Comparison of ENCODE assay signal across 1 cellular context in the genomic region with DNA sequence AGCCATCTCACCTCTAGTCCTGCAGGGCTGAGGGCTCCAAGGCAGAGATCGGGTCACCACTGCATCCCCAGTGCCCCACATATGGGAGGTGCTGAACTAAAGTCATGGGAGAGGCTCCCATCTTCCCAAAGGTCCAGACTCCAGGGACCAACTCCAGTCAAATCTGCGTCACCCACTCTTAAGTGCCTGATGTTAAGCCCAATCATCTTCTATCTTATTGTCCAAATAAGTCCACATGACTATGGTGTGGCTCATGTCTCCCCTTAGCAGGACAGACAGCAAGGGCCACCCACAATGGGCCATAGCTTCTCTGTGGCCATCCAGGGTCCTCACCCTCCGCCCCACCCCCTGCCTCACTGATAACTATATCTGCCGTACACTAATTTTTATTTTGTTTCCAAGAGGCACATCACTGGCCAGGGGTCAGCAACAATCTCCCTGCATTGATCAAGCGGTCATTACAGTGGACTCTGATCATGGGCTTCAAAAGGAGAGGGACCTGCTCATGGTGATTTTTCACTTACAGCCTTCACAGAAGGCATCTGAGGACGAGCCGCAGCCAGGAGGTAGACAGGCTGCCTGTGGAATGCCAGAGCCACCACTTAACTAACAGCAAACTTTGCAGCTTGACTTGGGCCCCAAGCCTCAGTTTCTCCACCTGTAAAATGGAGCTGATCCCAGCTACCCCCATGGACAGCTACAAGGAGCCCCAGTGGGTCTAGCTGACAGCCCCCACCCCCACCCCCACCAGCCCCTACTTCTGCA.
TF ChIP-seq lines count a peak whose summit lies in the region.

No MANE protein-coding gene starts in this region.

TF ChIP-seq in HepG2, 621 proteins besides CTCF, POLR2A, EP300 and RAD21 (continued from another document):
- TF ChIP-seq SOX6 (IDR thresholded peaks at IDR 0.05) (no peak), SOX6 (CRISPR knock-in tag; IDR thresholded peaks at IDR 0.05) (no peak), ADNP (CRISPR knock-in tag; IDR thresholded peaks at IDR 0.05) (0 out of 2 replicates have a peak, but pooled peaks have one; percentile 12), KAT8 (CRISPR knock-in tag; IDR thresholded peaks at IDR 0.05) (no peak), HOXA9 (CRISPR knock-in tag; IDR thresholded peaks at IDR 0.05; ENCODE audit: borderline replicate concordance) (no peak), ZNF296 (CRISPR knock-in tag; conservative IDR thresholded peaks at IDR 0.05) (no peak), HOXA5 (CRISPR knock-in tag; IDR thresholded peaks at IDR 0.05) (no peak), MED1 (CRISPR knock-in tag; IDR thresholded peaks at IDR 0.05) (no peak), ZNF598 (CRISPR knock-in tag; IDR thresholded peaks at IDR 0.05; ENCODE audit: borderline replicate concordance) (no peak), ZNF670 (CRISPR knock-in tag; IDR thresholded peaks at IDR 0.05; ENCODE audit: borderline replicate concordance) (no peak), TMF1 (CRISPR knock-in tag; IDR thresholded peaks at IDR 0.05; ENCODE audit: low read depth) (no peak), ZNF232 (CRISPR knock-in tag; IDR thresholded peaks at IDR 0.05; ENCODE audit: borderline replicate concordance) (no peak), ZBTB20 (CRISPR knock-in tag; IDR thresholded peaks at IDR 0.05; ENCODE audit: borderline replicate concordance, low read depth) (no peak), RARA (CRISPR knock-in tag; IDR thresholded peaks at IDR 0.05) (no peak), ZNF552 (CRISPR knock-in tag; IDR thresholded peaks at IDR 0.05; ENCODE audit: borderline replicate concordance) (no peak), NFKB2 (CRISPR knock-in tag; IDR thresholded peaks at IDR 0.05; ENCODE audit: borderline replicate concordance) (no peak), ARNTL (CRISPR knock-in tag; IDR thresholded peaks at IDR 0.05) (no peak), ZNF24 (IDR thresholded peaks at IDR 0.05) (no peak), ZNF546 (CRISPR knock-in tag; conservative IDR thresholded peaks at IDR 0.05) (no peak), ZNF850 (CRISPR knock-in tag; conservative IDR thresholded peaks at IDR 0.05) (no peak), ZNF589 (CRISPR knock-in tag; conservative IDR thresholded peaks at IDR 0.05) (no peak), ATF1 (CRISPR knock-in tag; IDR thresholded peaks at IDR 0.05) (no peak), ZNF543 (CRISPR knock-in tag; IDR thresholded peaks at IDR 0.05) (no peak), HNRNPH1 (optimal IDR thresholded peaks at IDR 0.05; ENCODE audit: low read depth, low read length) (no peak)
- TF ChIP-seq, protein P1, sequence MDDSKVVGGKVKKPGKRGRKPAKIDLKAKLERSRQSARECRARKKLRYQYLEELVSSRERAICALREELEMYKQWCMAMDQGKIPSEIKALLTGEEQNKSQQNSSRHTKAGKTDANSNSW (CRISPR knock-in tag; IDR thresholded peaks at IDR 0.05; ENCODE audit: borderline replicate concordance): no peak
- TF ChIP-seq, protein P2, sequence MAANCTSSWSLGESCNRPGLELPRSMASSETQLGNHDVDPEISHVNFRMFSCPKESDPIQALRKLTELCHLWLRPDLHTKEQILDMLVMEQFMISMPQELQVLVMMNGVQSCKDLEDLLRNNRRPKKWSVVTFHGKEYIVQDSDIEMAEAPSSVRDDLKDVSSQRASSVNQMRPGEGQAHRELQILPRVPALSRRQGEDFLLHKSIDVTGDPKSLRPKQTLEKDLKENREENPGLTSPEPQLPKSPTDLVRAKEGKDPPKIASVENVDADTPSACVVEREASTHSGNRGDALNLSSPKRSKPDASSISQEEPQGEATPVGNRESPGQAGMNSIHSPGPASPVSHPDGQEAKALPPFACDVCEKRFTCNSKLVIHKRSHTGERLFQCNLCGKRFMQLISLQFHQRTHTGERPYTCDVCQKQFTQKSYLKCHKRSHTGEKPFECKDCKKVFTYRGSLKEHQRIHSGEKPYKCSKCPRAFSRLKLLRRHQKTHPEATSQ (CRISPR knock-in tag; IDR thresholded peaks at IDR 0.05; ENCODE audit: borderline replicate concordance): no peak
- TF ChIP-seq, protein P3, sequence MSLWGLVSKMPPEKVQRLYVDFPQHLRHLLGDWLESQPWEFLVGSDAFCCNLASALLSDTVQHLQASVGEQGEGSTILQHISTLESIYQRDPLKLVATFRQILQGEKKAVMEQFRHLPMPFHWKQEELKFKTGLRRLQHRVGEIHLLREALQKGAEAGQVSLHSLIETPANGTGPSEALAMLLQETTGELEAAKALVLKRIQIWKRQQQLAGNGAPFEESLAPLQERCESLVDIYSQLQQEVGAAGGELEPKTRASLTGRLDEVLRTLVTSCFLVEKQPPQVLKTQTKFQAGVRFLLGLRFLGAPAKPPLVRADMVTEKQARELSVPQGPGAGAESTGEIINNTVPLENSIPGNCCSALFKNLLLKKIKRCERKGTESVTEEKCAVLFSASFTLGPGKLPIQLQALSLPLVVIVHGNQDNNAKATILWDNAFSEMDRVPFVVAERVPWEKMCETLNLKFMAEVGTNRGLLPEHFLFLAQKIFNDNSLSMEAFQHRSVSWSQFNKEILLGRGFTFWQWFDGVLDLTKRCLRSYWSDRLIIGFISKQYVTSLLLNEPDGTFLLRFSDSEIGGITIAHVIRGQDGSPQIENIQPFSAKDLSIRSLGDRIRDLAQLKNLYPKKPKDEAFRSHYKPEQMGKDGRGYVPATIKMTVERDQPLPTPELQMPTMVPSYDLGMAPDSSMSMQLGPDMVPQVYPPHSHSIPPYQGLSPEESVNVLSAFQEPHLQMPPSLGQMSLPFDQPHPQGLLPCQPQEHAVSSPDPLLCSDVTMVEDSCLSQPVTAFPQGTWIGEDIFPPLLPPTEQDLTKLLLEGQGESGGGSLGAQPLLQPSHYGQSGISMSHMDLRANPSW (CRISPR knock-in tag; IDR thresholded peaks at IDR 0.05; ENCODE audit: borderline replicate concordance): no peak
- TF ChIP-seq, protein P4, sequence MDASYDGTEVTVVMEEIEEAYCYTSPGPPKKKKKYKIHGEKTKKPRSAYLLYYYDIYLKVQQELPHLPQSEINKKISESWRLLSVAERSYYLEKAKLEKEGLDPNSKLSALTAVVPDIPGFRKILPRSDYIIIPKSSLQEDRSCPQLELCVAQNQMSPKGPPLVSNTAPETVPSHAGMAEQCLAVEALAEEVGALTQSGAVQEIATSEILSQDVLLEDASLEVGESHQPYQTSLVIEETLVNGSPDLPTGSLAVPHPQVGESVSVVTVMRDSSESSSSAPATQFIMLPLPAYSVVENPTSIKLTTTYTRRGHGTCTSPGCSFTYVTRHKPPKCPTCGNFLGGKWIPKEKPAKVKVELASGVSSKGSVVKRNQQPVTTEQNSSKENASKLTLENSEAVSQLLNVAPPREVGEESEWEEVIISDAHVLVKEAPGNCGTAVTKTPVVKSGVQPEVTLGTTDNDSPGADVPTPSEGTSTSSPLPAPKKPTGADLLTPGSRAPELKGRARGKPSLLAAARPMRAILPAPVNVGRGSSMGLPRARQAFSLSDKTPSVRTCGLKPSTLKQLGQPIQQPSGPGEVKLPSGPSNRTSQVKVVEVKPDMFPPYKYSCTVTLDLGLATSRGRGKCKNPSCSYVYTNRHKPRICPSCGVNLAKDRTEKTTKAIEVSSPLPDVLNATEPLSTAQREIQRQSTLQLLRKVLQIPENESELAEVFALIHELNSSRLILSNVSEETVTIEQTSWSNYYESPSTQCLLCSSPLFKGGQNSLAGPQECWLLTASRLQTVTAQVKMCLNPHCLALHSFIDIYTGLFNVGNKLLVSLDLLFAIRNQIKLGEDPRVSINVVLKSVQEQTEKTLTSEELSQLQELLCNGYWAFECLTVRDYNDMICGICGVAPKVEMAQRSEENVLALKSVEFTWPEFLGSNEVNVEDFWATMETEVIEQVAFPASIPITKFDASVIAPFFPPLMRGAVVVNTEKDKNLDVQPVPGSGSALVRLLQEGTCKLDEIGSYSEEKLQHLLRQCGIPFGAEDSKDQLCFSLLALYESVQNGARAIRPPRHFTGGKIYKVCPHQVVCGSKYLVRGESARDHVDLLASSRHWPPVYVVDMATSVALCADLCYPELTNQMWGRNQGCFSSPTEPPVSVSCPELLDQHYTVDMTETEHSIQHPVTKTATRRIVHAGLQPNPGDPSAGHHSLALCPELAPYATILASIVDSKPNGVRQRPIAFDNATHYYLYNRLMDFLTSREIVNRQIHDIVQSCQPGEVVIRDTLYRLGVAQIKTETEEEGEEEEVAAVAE (CRISPR knock-in tag; IDR thresholded peaks at IDR 0.05; ENCODE audit: borderline replicate concordance): no peak
- TF ChIP-seq, protein P5, sequence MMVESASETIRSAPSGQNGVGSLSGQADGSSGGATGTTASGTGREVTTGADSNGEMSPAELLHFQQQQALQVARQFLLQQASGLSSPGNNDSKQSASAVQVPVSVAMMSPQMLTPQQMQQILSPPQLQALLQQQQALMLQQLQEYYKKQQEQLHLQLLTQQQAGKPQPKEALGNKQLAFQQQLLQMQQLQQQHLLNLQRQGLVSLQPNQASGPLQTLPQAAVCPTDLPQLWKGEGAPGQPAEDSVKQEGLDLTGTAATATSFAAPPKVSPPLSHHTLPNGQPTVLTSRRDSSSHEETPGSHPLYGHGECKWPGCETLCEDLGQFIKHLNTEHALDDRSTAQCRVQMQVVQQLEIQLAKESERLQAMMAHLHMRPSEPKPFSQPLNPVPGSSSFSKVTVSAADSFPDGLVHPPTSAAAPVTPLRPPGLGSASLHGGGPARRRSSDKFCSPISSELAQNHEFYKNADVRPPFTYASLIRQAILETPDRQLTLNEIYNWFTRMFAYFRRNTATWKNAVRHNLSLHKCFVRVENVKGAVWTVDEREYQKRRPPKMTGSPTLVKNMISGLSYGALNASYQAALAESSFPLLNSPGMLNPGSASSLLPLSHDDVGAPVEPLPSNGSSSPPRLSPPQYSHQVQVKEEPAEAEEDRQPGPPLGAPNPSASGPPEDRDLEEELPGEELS (CRISPR knock-in tag; IDR thresholded peaks at IDR 0.05): no peak
- TF ChIP-seq, protein P6, sequence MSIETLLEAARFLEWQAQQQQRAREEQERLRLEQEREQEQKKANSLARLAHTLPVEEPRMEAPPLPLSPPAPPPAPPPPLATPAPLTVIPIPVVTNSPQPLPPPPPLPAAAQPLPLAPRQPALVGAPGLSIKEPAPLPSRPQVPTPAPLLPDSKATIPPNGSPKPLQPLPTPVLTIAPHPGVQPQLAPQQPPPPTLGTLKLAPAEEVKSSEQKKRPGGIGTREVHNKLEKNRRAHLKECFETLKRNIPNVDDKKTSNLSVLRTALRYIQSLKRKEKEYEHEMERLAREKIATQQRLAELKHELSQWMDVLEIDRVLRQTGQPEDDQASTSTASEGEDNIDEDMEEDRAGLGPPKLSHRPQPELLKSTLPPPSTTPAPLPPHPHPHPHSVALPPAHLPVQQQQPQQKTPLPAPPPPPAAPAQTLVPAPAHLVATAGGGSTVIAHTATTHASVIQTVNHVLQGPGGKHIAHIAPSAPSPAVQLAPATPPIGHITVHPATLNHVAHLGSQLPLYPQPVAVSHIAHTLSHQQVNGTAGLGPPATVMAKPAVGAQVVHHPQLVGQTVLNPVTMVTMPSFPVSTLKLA (IDR thresholded peaks at IDR 0.05): no peak
- TF ChIP-seq, protein P7, sequence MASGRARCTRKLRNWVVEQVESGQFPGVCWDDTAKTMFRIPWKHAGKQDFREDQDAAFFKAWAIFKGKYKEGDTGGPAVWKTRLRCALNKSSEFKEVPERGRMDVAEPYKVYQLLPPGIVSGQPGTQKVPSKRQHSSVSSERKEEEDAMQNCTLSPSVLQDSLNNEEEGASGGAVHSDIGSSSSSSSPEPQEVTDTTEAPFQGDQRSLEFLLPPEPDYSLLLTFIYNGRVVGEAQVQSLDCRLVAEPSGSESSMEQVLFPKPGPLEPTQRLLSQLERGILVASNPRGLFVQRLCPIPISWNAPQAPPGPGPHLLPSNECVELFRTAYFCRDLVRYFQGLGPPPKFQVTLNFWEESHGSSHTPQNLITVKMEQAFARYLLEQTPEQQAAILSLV (CRISPR knock-in tag; IDR thresholded peaks at IDR 0.05; ENCODE audit: borderline replicate concordance): no peak
